Comparison of ENCODE assay signal across 8 cellular contexts in genomic region chr19:9431475-9431874, GRCh38. TPM values are rescaled to one million over a fixed set of nuclear protein-coding genes. Genes with fewer than 3 reads are reported as not detected.
DNase-seq lines count a peak whose midpoint lies in the region; ATAC-seq and TF ChIP-seq lines count a peak whose summit lies in the region.

No MANE protein-coding gene starts in this region.

- H3K27me3 ChIP-seq in PC-9 (ENCODE audit: insufficient read depth, low read depth): no peaks in the 10 kb centered on the region
- no peaks in the 10 kb centered on the region for H3K27me3 ChIP-seq in neural cell (ENCODE audit: insufficient read depth, low read depth, low read length)
- H3K27me3 ChIP-seq in gastrocnemius medialis: no peaks in the 10 kb centered on the region

- H2AFZ ChIP-seq in PC-9: no peak overlapping the region
- H2AFZ ChIP-seq in neural cell (ENCODE audit: low read depth, low read length): no peak overlapping the region

- TF ChIP-seq POLR2A in gastrocnemius medialis (IDR thresholded peaks at IDR 0.05): no peak

- H3K4me1 ChIP-seq in PC-9 (replicated peaks; ENCODE audit: insufficient read depth) (peaks cover 16% of the 10 kb centered on the region), gastrocnemius medialis (peaks cover 17 to 20% of the 10 kb centered on the region in 2 donors)

- H3K36me3 ChIP-seq in PC-9 (ENCODE audit: low read depth) (peaks cover 14% of the 10 kb centered on the region), neural cell (ENCODE audit: insufficient read depth, low read length) (peaks cover 3% of the 10 kb centered on the region), gastrocnemius medialis (peaks cover 0 to 69% of the 10 kb centered on the region in 2 donors)

- no peak overlapping the region for H3K4me3 ChIP-seq in PC-9
- H3K4me3 ChIP-seq in neural cell (ENCODE audit: low read length): no peak overlapping the region
- no peak overlapping the region for H3K4me3 ChIP-seq in gastrocnemius medialis

- BruUV-seq in PC-9 (replicated peaks; lab: Mats Ljungman, UMichigan): no TSS peak

- ATAC-seq in gastrocnemius medialis (no peak), HG03108 (IDR thresholded peaks at IDR 0.05; ENCODE audit: unreplicated experiment) (no peak), HG02678 (IDR thresholded peaks at IDR 0.05; ENCODE audit: unreplicated experiment) (no peak)

- no peak overlapping the region for H3K27ac ChIP-seq in PC-9
- no peak overlapping the region for H3K27ac ChIP-seq in neural cell (ENCODE audit: low read length)
- no peak overlapping the region for H3K27ac ChIP-seq in gastrocnemius medialis

- H4K20me1 ChIP-seq in PC-9 (ENCODE audit: insufficient read depth) (no peaks in the 10 kb centered on the region), neural cell (ENCODE audit: insufficient read depth) (no peaks in the 10 kb centered on the region)

- in situ Hi-C loops in gastrocnemius medialis (cut with MboI; ENCODE audit: low sequenced_read_pairs in 4 of 4): loop anchor here in 1 of 4 donors (25.0 kb wide), 1 partner anchor 294 kb away; the partner anchor contains the start of genes OR7G3 and ZNF317

- H3K9ac ChIP-seq in neural cell (ENCODE audit: low read length): no peak overlapping the region

- H3K9me3 ChIP-seq in PC-9 (ENCODE audit: insufficient read depth, low read depth) (0 out of 2 replicates have a peak, but pooled peaks cover 3% of the 10 kb centered on the region), neural cell (ENCODE audit: low read length) (no peaks in the 10 kb centered on the region), gastrocnemius medialis (no peaks in the 10 kb centered on the region)

- TF ChIP-seq CTCF in PC-9 (conservative IDR thresholded peaks at IDR 0.05) (peak; percentile 64), neural cell (IDR thresholded peaks at IDR 0.05; ENCODE audit: poor library complexity, severe bottlenecking) (peak; percentile 43), gastrocnemius medialis (IDR thresholded peaks at IDR 0.05 in 4 of 5, conservative IDR thresholded peaks at IDR 0.05 in 1 of 5) (no peak)

- TF ChIP-seq RAD21 in neural cell (conservative IDR thresholded peaks at IDR 0.05): no peak

- H3K9me2 ChIP-seq in PC-9 (ENCODE audit: insufficient read depth) (no peaks in the 10 kb centered on the region), neural cell (ENCODE audit: insufficient read depth, low read length) (no peaks in the 10 kb centered on the region)

- H3K79me2 ChIP-seq in PC-9 (ENCODE audit: low read depth): peaks cover 10% of the 10 kb centered on the region
- peaks cover 32% of the 10 kb centered on the region for H3K79me2 ChIP-seq in neural cell (replicated peaks; ENCODE audit: insufficient read depth, low read length)

- CTCF ChIA-PET in PC-9 (lab: Charles Lee): no interaction called here

- POLR2A ChIA-PET in PC-9 (lab: Charles Lee; ENCODE audit: unreplicated experiment): no interaction called here

- DNase-seq in activated gamma-delta T cell treated with Interleukin-2 at 50 U/mL for 16 hours (peak; percentile 5), activated gamma-delta T cell (lab: John Stamatoyannopoulos, UW) (no peak), PC-9 (peak in 1 of 2 experiments; percentile 19), gastrocnemius medialis (no peak)
- DNase-seq in central memory CD4-positive, alpha-beta T cell: peak; percentile 7

- H3F3A ChIP-seq in PC-9 (ENCODE audit: insufficient read depth, low read depth) (no peaks in the 10 kb centered on the region), neural cell (ENCODE audit: insufficient read depth, low read length, poor library complexity, severe bottlenecking) (no peaks in the 10 kb centered on the region)

- TF ChIP-seq EP300 in neural cell (conservative IDR thresholded peaks at IDR 0.05; ENCODE audit: poor library complexity, severe bottlenecking): no peak

- H3K4me2 ChIP-seq in PC-9: no peak overlapping the region
- no peak overlapping the region for H3K4me2 ChIP-seq in neural cell (ENCODE audit: low read length)

- intact Hi-C loops in PC-9 (cut with micrococcal nuclease; ENCODE audit: unreplicated experiment): no loop called here
- intact Hi-C loops in gastrocnemius medialis (cut with DNase I; ENCODE audit: low total_unique reads): loop anchor here (10.0 kb wide), 3 partner anchors 153 to 363 kb away; partner anchors contain the start of genes ZNF121 and ZNF317

TF ChIP-seq in neural cell, 6 proteins besides CTCF, POLR2A, EP300 and RAD21:
- TF ChIP-seq POLR2AphosphoS5 (IDR thresholded peaks at IDR 0.05) (no peak), TAF1 (IDR thresholded peaks at IDR 0.05; ENCODE audit: low read depth) (no peak), REST (IDR thresholded peaks at IDR 0.05; ENCODE audit: borderline replicate concordance) (no peak), MXI1 (conservative IDR thresholded peaks at IDR 0.05; ENCODE audit: poor library complexity, severe bottlenecking) (no peak), SMC3 (conservative IDR thresholded peaks at IDR 0.05; ENCODE audit: poor library complexity) (no peak), EZH2 (IDR thresholded peaks at IDR 0.05; ENCODE audit: borderline replicate concordance, insufficient read depth, low read length, poor library complexity, severe bottlenecking) (no peak)

RNA-seq across cellular contexts. Expression of gene ZNF266, which starts 3.9 kb away (rescaled TPM):
- total RNA-seq in PC-9 (2021) (13.8 and 14.9 TPM in 2 replicates), gastrocnemius medialis (1 to 10 TPM; 3.7 to 7.0 (median 5.3) TPM)
- polyA plus RNA-seq in neural cell: 67.6 and 89.4 TPM in 2 replicates
- 40.2 and 49.0 TPM in 2 replicates for polyA minus RNA-seq in neural cell

Comparison
In these comparisons a context has a peak if more than half of its experiments do, and no peak if none do; other contexts are left out.
1. DNase-seq: peak in activated gamma-delta T cell treated with Interleukin-2 at 50 U/mL for 16 hours (single experiment) and central memory CD4-positive, alpha-beta T cell (single experiment); none in activated gamma-delta T cell (single experiment) and gastrocnemius medialis (0 of 2).
2. CTCF ChIP-seq: peak in PC-9 (single experiment) and neural cell (single experiment); none in gastrocnemius medialis (0 of 5).